ENCODE assay signal across 9 cellular contexts in genomic region chr21:40788635-40789034, GRCh38. TPM values are rescaled to one million over a fixed set of nuclear protein-coding genes. Genes with fewer than 3 reads are reported as not detected.
"Had no signal": no experiment of that assay in that cellular context is flagged by ENCODE, and none has a peak within 500 bp of the region (broad histone marks: within the 10 kb centered on the region; RNA-seq: fewer than 3 reads in every experiment).

No MANE protein-coding gene starts in this region.

- FAIRE-seq: G401.6, GM12878, GM12891, GM12892, GM18507, GM19239 had no signal

- DNase-seq: GDM1, GF-D8 had no signal

- H3K4me3 ChIP-seq: GM12878 had no signal

- ATAC-seq: GM12878 had no signal

RNA-seq across cellular contexts. Expression of gene DSCAM, which starts 58.3 kb away (rescaled TPM):
- total RNA-seq: G401, GM12878 had no signal
- polyA plus RNA-seq: GM12878 had no signal
